In the genomic region with DNA sequence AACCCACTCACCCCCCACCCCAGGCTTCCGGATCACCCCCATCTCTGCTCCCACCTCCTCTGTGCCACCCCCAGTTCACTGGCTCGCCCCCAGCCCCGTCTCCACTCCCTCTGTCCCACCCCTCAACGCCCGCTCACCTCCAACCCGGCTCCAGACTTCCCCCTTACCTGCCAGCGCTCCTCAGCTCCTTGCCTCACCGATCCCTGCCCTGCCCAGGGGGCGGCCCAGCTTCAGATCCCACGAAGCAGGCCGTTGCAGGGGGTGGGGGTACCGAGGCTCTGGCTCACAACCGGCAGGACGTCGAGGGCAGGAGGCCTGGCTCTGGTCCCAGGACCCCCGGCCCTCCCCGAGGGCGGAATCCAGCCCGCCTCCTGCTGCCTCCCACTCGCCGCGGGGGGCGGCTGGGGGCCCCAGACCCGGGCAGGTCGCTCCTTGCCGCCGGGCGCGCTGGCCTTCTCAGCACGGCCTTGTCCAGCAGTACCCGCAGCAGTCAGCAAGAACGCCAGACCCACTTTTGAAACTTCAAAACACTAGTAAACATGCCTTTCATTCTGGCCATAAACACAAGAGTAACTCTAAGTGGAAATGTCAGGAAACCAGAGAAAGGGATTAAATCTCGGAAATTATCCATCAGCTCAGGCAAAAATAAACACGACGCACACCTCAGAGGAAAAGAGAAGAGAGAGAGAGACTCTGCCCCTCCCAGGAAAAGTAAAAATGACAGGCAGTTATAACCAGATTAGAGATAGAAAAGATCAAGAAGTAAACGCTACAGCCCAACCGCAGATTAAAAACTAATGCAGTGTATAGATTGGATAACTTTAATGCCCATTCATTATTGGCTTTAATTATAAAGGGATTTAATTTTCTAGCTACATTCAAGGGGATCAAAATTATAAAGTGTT, we compare ENCODE assay signal across 8 cellular contexts. TPM values are rescaled to one million over a fixed set of nuclear protein-coding genes. Genes with fewer than 3 reads are reported as not detected.
DNase-seq lines count a peak whose midpoint lies in the region; ATAC-seq, FAIRE-seq and TF ChIP-seq lines count a peak whose summit lies in the region.

No MANE protein-coding gene starts in this region.

- no peak for TF ChIP-seq CTCF in cardiac muscle cell (IDR thresholded peaks at IDR 0.05; ENCODE audit: low read depth, low read length)
- TF ChIP-seq CTCF in bronchial epithelial cell (IDR thresholded peaks at IDR 0.05; ENCODE audit: insufficient read depth, low read length, severe bottlenecking), result no peak
- TF ChIP-seq CTCF in right lobe of liver (IDR thresholded peaks at IDR 0.05), result no peak
- no peak for TF ChIP-seq CTCF in uterus (IDR thresholded peaks at IDR 0.05)

- ATAC-seq in right lobe of liver, result peak; percentile 4 to 27 (median 8)

- H3K9me3 ChIP-seq in cardiac muscle cell (ENCODE audit: low read depth) (no peaks in the 10 kb centered on the region), right lobe of liver (no peaks in the 10 kb centered on the region), uterus (peaks cover 0 to 5% of the 10 kb centered on the region in 2 donors)

- H3K27ac ChIP-seq in cardiac muscle cell (no peak overlapping the region), right lobe of liver (no peak overlapping the region), uterus (peak overlapping the region; percentile 65 to 77)

- no peak for FAIRE-seq in bronchial epithelial cell (lab: Jason Lieb, UNC)

- intact Hi-C loops in cardiac septum (cut with DNase I), result no loop called here
- intact Hi-C loops in right lobe of liver (cut with DNase I), result no loop called here
- intact Hi-C loops in uterus (cut with DNase I; ENCODE audit: low total_unique reads), result no loop called here

- TF ChIP-seq POLR2A in right lobe of liver (IDR thresholded peaks at IDR 0.05) (no peak), uterus (IDR thresholded peaks at IDR 0.05) (no peak)

- H3K36me3 ChIP-seq in cardiac muscle cell (no peaks in the 10 kb centered on the region), bronchial epithelial cell (ENCODE audit: control insufficient read depth, insufficient read depth, low read length) (no peaks in the 10 kb centered on the region), right lobe of liver (no peaks in the 10 kb centered on the region), uterus (no peaks in the 10 kb centered on the region)

- H3K4me3 ChIP-seq in cardiac muscle cell, result peak overlapping the region; percentile 98
- peak overlapping the region; percentile 70 for H3K4me3 ChIP-seq in bronchial epithelial cell (ENCODE audit: low read depth, low read length)
- H3K4me3 ChIP-seq in right lobe of liver, result peak overlapping the region in 1 of 3 donors; percentile 88
- H3K4me3 ChIP-seq in uterus, result peak overlapping the region; percentile 68 to 76

- H3K27me3 ChIP-seq in cardiac muscle cell, result no peaks in the 10 kb centered on the region
- no peaks in the 10 kb centered on the region for H3K27me3 ChIP-seq in bronchial epithelial cell (ENCODE audit: control insufficient read depth, insufficient read depth, low read length)
- no peaks in the 10 kb centered on the region for H3K27me3 ChIP-seq in right lobe of liver
- no peaks in the 10 kb centered on the region for H3K27me3 ChIP-seq in uterus

- 14% methylated on average over 30 of the region's 37 CpGs for whole genome bisulfite sequencing in right lobe of liver (ENCODE audit: insufficient coverage, low coverage, low lambda C conversion rate, missing lambda C conversion rate)

- DNase-seq in cardiac muscle cell (ENCODE audit: low read depth in 1 of 2, low spot score in 1 of 2) (peak; percentile 24 to 34), cardiac septum (ENCODE audit: low spot score) (no peak), bronchial epithelial cell (ENCODE audit: low read depth) (no peak), right lobe of liver (no peak), uterus (peak; percentile 29 to 44), Ammon's horn (ENCODE audit: low spot score) (no peak), NCI-H1436 treated with DMSO at 0.1 percent for 48 hours (lab: John Stamatoyannopoulos, UW) (no peak)
- DNase-seq in activated CD4-positive, CD25-positive, alpha-beta regulatory T cell treated with anti-CD3 and anti-CD28 coated beads, Interleukin-2, amount 50 U/mL, for 72 hours, result no peak

- H3K4me1 ChIP-seq in cardiac muscle cell (ENCODE audit: low read depth) (peaks cover 14% of the 10 kb centered on the region), right lobe of liver (peaks cover 0 to 6% (median 1%) of the 10 kb centered on the region in 4 donors), uterus (peaks cover 0 to 7% of the 10 kb centered on the region in 2 donors)

RNA-seq across cellular contexts. Expression of gene FAM89A, which starts 1.0 kb away (rescaled TPM):
- total RNA-seq in cardiac muscle cell, result 13.0 and 24.2 TPM in 2 replicates
- polyA plus RNA-seq in cardiac muscle cell, result 24.1 and 24.7 TPM in 2 replicates
- total RNA-seq in cardiac septum, result 4.1 TPM
- total RNA-seq in bronchial epithelial cell, result 8.6 and 10.8 TPM in 2 replicates
- total RNA-seq in right lobe of liver, result 10 to 100 TPM in 2 of 6 experiments, 1 to 10 TPM in 4; 3.7 to 12.8 (median 6.8) TPM
- 10 to 100 TPM; 10.3 to 20.5 (median 16.1) TPM for total RNA-seq in uterus

Comparison
In these comparisons a context has a peak if more than half of its experiments do, and no peak if none do; other contexts are left out.
1. DNase-seq: peak in cardiac muscle cell (2 of 2) and uterus (2 of 2); none in cardiac septum (single experiment), bronchial epithelial cell (single experiment), right lobe of liver (0 of 3), Ammon's horn (single experiment), NCI-H1436 treated with DMSO at 0.1 percent for 48 hours (single experiment) and activated CD4-positive, CD25-positive, alpha-beta regulatory T cell treated with anti-CD3 and anti-CD28 coated beads, Interleukin-2, amount 50 U/mL, for 72 hours (single experiment).
2. H3K27ac ChIP-seq: peak in uterus (2 of 2); none in cardiac muscle cell (single experiment) and right lobe of liver (0 of 3).